ENCODE assay signal across 16 cellular contexts in genomic region chr7:1245596-1245995, GRCh38. TPM values are rescaled to one million over a fixed set of nuclear protein-coding genes. Genes with fewer than 3 reads are reported as not detected.
"Had no signal": no experiment of that assay in that cellular context is flagged by ENCODE, and none has a peak within 500 bp of the region (broad histone marks: within the 10 kb centered on the region; RNA-seq: fewer than 3 reads in every experiment).

No MANE protein-coding gene starts in this region.

- H3K9me3 Mint-ChIP-seq: naive thymus-derived CD8-positive, alpha-beta T cell; stimulated activated memory B cell treated with anti-CD40 and anti-IgM and Interleukin-4, amounts not matched to agents 10 μg/mL and 1 μg/mL and 100 μg/mL, for 72 hours; T-cell had no signal

- H3K27ac Mint-ChIP-seq: activated CD8-positive, alpha-beta T cell treated with anti-CD3 and anti-CD28 coated beads, Interleukin-2, amount 10 ng/mL, durations not matched to agents 7 days and 5 days; stimulated activated memory B cell treated with anti-CD40 and anti-IgM and Interleukin-4, amounts not matched to agents 10 μg/mL and 1 μg/mL and 100 μg/mL, for 72 hours; T-cell had no signal

- H3K36me3 Mint-ChIP-seq: stimulated activated memory B cell treated with anti-CD40 and anti-IgM and Interleukin-4, amounts not matched to agents 10 μg/mL and 1 μg/mL and 100 μg/mL, for 72 hours; T-cell had no signal

- DNase-seq: activated CD8-positive, alpha-beta memory T cell treated with anti-CD3 and anti-CD28 coated beads, Interleukin-2, amount 50 U/mL, for 4 hours; activated CD8-positive, alpha-beta T cell treated with anti-CD3 and anti-CD28 coated beads, Interleukin-2, amount 10 ng/mL, durations not matched to agents 7 days and 5 days; anterior cingulate cortex; erythroblast; gastrocnemius medialis; heart right ventricle; mucosa of descending colon; naive thymus-derived CD8-positive, alpha-beta T cell; nucleus accumbens; stimulated activated CD4-positive, alpha-beta T cell treated with anti-CD3 and anti-CD28 coated beads, Interleukin-2, amount 100 ng/mL, for 48 hours; T-cell; thyroid gland; WERI-Rb-1 had no signal

- ATAC-seq: activated CD8-positive, alpha-beta T cell treated with anti-CD3 and anti-CD28 coated beads, Interleukin-2, amount 10 ng/mL, durations not matched to agents 7 days and 5 days; gastrocnemius medialis; heart right ventricle; left lobe of liver; mucosa of descending colon; naive thymus-derived CD8-positive, alpha-beta T cell; stimulated activated memory B cell treated with anti-CD40 and anti-IgM and Interleukin-4, amounts not matched to agents 10 μg/mL and 1 μg/mL and 100 μg/mL, for 72 hours; T-cell had no signal

- H3K4me3 Mint-ChIP-seq: activated CD8-positive, alpha-beta T cell treated with anti-CD3 and anti-CD28 coated beads, Interleukin-2, amount 10 ng/mL, durations not matched to agents 7 days and 5 days; stimulated activated memory B cell treated with anti-CD40 and anti-IgM and Interleukin-4, amounts not matched to agents 10 μg/mL and 1 μg/mL and 100 μg/mL, for 72 hours had no signal

RNA-seq across cellular contexts. Expression of gene UNCX, which starts 12.9 kb away (rescaled TPM):
- polyA plus RNA-seq: heart right ventricle; naive thymus-derived CD8-positive, alpha-beta T cell; urinary bladder had no signal
